ENCODE assay signal across 1 cellular context in the genomic region with DNA sequence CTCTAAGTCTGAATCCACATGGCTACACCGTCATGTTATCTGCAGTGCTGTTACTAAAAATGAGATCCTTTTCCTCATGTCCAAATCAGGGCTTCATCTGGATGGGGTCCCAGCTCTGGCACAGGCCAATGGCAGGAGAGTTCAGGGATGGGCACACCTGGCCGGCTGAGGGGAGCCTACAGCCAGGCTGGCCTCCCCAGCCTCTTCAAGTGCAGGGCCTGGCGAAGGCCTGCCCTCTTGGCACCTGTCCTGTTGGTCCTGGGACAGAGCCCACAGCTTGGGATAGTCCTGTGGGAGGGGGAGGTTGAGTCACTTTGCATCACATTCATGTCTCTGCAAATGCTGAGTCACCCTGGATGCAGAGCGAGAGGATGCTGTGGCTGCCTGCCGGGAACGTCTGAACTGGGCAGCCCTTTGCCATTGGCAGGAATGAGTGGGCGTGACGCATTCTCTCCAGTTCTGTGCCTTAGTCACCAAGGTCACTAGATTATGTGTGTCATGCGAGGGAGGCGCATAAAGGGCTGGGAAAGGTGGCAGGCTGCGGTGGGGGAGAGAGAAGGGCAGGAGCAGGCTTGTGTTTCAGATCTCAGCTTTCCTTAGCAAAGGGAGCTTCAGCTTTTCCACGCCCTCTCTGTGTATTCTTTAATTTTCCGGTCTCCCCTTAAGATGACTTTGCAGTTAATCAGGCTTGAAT.
TF ChIP-seq lines count a peak whose summit lies in the region.

No MANE protein-coding gene starts in this region.

TF ChIP-seq in K562, 482 proteins besides CTCF, POLR2A, EP300 and RAD21 (continued from another document and continues in another):
- TF ChIP-seq, protein P1, sequence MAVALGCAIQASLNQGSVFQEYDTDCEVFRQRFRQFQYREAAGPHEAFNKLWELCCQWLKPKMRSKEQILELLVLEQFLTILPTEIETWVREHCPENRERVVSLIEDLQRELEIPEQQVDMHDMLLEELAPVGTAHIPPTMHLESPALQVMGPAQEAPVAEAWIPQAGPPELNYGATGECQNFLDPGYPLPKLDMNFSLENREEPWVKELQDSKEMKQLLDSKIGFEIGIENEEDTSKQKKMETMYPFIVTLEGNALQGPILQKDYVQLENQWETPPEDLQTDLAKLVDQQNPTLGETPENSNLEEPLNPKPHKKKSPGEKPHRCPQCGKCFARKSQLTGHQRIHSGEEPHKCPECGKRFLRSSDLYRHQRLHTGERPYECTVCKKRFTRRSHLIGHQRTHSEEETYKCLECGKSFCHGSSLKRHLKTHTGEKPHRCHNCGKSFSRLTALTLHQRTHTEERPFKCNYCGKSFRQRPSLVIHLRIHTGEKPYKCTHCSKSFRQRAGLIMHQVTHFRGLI (CRISPR knock-in tag; IDR thresholded peaks at IDR 0.05), result no peak
- TF ChIP-seq SIN3A (IDR thresholded peaks at IDR 0.05; ENCODE audit: borderline replicate concordance in 2 of 2, control insufficient read depth in 1 of 2, low read depth in 2 of 2, low read length in 2 of 2) (no peak), SAFB (IDR thresholded peaks at IDR 0.05; ENCODE audit: borderline replicate concordance, low read depth, low read length) (no peak), TBL1XR1 (IDR thresholded peaks at IDR 0.05; ENCODE audit: low read length in 2 of 2) (peak in 1 of 2 experiments; percentile 29; a peak in 1 of 4 replicates), SMAD2 (IDR thresholded peaks at IDR 0.05; ENCODE audit: low read depth, low read length) (no peak), CREM (IDR thresholded peaks at IDR 0.05; ENCODE audit: low read depth) (peak; percentile 84), MBD2 (IDR thresholded peaks at IDR 0.05; ENCODE audit: borderline replicate concordance, low read depth) (peak; percentile 57), SREBF1 (IDR thresholded peaks at IDR 0.05; ENCODE audit: borderline replicate concordance, low read depth, low read length) (no peak), ZNF133 (CRISPR knock-in tag; IDR thresholded peaks at IDR 0.05) (no peak), ZNF431 (CRISPR knock-in tag; IDR thresholded peaks at IDR 0.05) (no peak), CBX2 (IDR thresholded peaks at IDR 0.05; ENCODE audit: insufficient read depth, low read length, poor library complexity, severe bottlenecking) (no peak), HMG20A (CRISPR knock-in tag; conservative IDR thresholded peaks at IDR 0.05) (no peak), CBX8 (IDR thresholded peaks at IDR 0.05; ENCODE audit: borderline replicate concordance, extremely low read depth, low read depth, low read length, poor library complexity, severe bottlenecking) (no peak), FOXK2 (conservative IDR thresholded peaks at IDR 0.05 in 1 of 2, IDR thresholded peaks at IDR 0.05 in 1 of 2; ENCODE audit: low read depth in 2 of 2) (no peak), ZNF764 (CRISPR knock-in tag; IDR thresholded peaks at IDR 0.05; ENCODE audit: low read depth) (no peak), NFYB (IDR thresholded peaks at IDR 0.05; ENCODE audit: extremely low read depth, insufficient read length) (no peak), NR2F6 (CRISPR knock-in tag; IDR thresholded peaks at IDR 0.05) (no peak), NUFIP1 (IDR thresholded peaks at IDR 0.05; ENCODE audit: partially characterized antibody) (no peak), SMARCA5 (IDR thresholded peaks at IDR 0.05) (no peak), ZNF347 (CRISPR knock-in tag; IDR thresholded peaks at IDR 0.05; ENCODE audit: low read depth) (no peak), ZNF121 (CRISPR knock-in tag; conservative IDR thresholded peaks at IDR 0.05) (no peak), TRIM24 (IDR thresholded peaks at IDR 0.05) (peak; percentile 42 to 83; a peak in 3 of 4 replicates), MEF2A (IDR thresholded peaks at IDR 0.05; ENCODE audit: control insufficient read depth, low read depth, low read length) (no peak), STAG1 (CRISPR knock-in tag; IDR thresholded peaks at IDR 0.05; ENCODE audit: borderline replicate concordance) (no peak), ZFP1 (CRISPR knock-in tag; IDR thresholded peaks at IDR 0.05) (no peak), ZNF583 (CRISPR knock-in tag; IDR thresholded peaks at IDR 0.05) (no peak), ZNF140 (CRISPR knock-in tag; IDR thresholded peaks at IDR 0.05) (no peak), POLR3A (IDR thresholded peaks at IDR 0.05; ENCODE audit: borderline replicate concordance, extremely low read depth, insufficient read depth, insufficient read length) (no peak), YBX1 (IDR thresholded peaks at IDR 0.05) (no peak), RBBP5 (IDR thresholded peaks at IDR 0.05; ENCODE audit: borderline replicate concordance, insufficient read depth, low read length, poor library complexity, severe bottlenecking) (no peak), HEY1 (CRISPR knock-in tag; IDR thresholded peaks at IDR 0.05; ENCODE audit: borderline replicate concordance) (no peak), ZNF79 (CRISPR knock-in tag; IDR thresholded peaks at IDR 0.05; ENCODE audit: low read depth) (0 out of 2 replicates have a peak, but pooled peaks have one; percentile 18), TEAD4 (IDR thresholded peaks at IDR 0.05; ENCODE audit: low read length) (0 out of 2 replicates have a peak, but pooled peaks have one; percentile 41), TEAD4 (CRISPR knock-in tag; IDR thresholded peaks at IDR 0.05; ENCODE audit: borderline replicate concordance) (no peak)
- TF ChIP-seq, protein P2, sequence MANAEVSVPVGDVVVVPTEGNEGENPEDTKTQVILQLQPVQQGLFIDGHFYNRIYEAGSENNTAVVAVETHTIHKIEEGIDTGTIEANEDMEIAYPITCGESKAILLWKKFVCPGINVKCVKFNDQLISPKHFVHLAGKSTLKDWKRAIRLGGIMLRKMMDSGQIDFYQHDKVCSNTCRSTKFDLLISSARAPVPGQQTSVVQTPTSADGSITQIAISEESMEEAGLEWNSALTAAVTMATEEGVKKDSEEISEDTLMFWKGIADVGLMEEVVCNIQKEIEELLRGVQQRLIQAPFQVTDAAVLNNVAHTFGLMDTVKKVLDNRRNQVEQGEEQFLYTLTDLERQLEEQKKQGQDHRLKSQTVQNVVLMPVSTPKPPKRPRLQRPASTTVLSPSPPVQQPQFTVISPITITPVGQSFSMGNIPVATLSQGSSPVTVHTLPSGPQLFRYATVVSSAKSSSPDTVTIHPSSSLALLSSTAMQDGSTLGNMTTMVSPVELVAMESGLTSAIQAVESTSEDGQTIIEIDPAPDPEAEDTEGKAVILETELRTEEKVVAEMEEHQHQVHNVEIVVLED (CRISPR knock-in tag; IDR thresholded peaks at IDR 0.05), result no peak
- TF ChIP-seq, protein P3, sequence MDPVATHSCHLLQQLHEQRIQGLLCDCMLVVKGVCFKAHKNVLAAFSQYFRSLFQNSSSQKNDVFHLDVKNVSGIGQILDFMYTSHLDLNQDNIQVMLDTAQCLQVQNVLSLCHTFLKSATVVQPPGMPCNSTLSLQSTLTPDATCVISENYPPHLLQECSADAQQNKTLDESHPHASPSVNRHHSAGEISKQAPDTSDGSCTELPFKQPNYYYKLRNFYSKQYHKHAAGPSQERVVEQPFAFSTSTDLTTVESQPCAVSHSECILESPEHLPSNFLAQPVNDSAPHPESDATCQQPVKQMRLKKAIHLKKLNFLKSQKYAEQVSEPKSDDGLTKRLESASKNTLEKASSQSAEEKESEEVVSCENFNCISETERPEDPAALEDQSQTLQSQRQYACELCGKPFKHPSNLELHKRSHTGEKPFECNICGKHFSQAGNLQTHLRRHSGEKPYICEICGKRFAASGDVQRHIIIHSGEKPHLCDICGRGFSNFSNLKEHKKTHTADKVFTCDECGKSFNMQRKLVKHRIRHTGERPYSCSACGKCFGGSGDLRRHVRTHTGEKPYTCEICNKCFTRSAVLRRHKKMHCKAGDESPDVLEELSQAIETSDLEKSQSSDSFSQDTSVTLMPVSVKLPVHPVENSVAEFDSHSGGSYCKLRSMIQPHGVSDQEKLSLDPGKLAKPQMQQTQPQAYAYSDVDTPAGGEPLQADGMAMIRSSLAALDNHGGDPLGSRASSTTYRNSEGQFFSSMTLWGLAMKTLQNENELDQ (CRISPR knock-in tag; IDR thresholded peaks at IDR 0.05; ENCODE audit: borderline replicate concordance), result no peak
- TF ChIP-seq, protein P4, sequence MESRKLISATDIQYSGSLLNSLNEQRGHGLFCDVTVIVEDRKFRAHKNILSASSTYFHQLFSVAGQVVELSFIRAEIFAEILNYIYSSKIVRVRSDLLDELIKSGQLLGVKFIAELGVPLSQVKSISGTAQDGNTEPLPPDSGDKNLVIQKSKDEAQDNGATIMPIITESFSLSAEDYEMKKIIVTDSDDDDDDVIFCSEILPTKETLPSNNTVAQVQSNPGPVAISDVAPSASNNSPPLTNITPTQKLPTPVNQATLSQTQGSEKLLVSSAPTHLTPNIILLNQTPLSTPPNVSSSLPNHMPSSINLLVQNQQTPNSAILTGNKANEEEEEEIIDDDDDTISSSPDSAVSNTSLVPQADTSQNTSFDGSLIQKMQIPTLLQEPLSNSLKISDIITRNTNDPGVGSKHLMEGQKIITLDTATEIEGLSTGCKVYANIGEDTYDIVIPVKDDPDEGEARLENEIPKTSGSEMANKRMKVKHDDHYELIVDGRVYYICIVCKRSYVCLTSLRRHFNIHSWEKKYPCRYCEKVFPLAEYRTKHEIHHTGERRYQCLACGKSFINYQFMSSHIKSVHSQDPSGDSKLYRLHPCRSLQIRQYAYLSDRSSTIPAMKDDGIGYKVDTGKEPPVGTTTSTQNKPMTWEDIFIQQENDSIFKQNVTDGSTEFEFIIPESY (CRISPR knock-in tag; IDR thresholded peaks at IDR 0.05), result no peak
- TF ChIP-seq, protein P5, sequence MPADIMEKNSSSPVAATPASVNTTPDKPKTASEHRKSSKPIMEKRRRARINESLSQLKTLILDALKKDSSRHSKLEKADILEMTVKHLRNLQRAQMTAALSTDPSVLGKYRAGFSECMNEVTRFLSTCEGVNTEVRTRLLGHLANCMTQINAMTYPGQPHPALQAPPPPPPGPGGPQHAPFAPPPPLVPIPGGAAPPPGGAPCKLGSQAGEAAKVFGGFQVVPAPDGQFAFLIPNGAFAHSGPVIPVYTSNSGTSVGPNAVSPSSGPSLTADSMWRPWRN (IDR thresholded peaks at IDR 0.05; ENCODE audit: low read depth), result no peak
- TF ChIP-seq, protein P6, sequence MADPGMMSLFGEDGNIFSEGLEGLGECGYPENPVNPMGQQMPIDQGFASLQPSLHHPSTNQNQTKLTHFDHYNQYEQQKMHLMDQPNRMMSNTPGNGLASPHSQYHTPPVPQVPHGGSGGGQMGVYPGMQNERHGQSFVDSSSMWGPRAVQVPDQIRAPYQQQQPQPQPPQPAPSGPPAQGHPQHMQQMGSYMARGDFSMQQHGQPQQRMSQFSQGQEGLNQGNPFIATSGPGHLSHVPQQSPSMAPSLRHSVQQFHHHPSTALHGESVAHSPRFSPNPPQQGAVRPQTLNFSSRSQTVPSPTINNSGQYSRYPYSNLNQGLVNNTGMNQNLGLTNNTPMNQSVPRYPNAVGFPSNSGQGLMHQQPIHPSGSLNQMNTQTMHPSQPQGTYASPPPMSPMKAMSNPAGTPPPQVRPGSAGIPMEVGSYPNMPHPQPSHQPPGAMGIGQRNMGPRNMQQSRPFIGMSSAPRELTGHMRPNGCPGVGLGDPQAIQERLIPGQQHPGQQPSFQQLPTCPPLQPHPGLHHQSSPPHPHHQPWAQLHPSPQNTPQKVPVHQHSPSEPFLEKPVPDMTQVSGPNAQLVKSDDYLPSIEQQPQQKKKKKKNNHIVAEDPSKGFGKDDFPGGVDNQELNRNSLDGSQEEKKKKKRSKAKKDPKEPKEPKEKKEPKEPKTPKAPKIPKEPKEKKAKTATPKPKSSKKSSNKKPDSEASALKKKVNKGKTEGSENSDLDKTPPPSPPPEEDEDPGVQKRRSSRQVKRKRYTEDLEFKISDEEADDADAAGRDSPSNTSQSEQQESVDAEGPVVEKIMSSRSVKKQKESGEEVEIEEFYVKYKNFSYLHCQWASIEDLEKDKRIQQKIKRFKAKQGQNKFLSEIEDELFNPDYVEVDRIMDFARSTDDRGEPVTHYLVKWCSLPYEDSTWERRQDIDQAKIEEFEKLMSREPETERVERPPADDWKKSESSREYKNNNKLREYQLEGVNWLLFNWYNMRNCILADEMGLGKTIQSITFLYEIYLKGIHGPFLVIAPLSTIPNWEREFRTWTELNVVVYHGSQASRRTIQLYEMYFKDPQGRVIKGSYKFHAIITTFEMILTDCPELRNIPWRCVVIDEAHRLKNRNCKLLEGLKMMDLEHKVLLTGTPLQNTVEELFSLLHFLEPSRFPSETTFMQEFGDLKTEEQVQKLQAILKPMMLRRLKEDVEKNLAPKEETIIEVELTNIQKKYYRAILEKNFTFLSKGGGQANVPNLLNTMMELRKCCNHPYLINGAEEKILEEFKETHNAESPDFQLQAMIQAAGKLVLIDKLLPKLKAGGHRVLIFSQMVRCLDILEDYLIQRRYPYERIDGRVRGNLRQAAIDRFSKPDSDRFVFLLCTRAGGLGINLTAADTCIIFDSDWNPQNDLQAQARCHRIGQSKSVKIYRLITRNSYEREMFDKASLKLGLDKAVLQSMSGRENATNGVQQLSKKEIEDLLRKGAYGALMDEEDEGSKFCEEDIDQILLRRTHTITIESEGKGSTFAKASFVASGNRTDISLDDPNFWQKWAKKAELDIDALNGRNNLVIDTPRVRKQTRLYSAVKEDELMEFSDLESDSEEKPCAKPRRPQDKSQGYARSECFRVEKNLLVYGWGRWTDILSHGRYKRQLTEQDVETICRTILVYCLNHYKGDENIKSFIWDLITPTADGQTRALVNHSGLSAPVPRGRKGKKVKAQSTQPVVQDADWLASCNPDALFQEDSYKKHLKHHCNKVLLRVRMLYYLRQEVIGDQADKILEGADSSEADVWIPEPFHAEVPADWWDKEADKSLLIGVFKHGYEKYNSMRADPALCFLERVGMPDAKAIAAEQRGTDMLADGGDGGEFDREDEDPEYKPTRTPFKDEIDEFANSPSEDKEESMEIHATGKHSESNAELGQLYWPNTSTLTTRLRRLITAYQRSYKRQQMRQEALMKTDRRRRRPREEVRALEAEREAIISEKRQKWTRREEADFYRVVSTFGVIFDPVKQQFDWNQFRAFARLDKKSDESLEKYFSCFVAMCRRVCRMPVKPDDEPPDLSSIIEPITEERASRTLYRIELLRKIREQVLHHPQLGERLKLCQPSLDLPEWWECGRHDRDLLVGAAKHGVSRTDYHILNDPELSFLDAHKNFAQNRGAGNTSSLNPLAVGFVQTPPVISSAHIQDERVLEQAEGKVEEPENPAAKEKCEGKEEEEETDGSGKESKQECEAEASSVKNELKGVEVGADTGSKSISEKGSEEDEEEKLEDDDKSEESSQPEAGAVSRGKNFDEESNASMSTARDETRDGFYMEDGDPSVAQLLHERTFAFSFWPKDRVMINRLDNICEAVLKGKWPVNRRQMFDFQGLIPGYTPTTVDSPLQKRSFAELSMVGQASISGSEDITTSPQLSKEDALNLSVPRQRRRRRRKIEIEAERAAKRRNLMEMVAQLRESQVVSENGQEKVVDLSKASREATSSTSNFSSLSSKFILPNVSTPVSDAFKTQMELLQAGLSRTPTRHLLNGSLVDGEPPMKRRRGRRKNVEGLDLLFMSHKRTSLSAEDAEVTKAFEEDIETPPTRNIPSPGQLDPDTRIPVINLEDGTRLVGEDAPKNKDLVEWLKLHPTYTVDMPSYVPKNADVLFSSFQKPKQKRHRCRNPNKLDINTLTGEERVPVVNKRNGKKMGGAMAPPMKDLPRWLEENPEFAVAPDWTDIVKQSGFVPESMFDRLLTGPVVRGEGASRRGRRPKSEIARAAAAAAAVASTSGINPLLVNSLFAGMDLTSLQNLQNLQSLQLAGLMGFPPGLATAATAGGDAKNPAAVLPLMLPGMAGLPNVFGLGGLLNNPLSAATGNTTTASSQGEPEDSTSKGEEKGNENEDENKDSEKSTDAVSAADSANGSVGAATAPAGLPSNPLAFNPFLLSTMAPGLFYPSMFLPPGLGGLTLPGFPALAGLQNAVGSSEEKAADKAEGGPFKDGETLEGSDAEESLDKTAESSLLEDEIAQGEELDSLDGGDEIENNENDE (IDR thresholded peaks at IDR 0.05; ENCODE audit: low read depth, low read length), result no peak
